Comparison of ENCODE assay signal across 19 cellular contexts in the genomic region with DNA sequence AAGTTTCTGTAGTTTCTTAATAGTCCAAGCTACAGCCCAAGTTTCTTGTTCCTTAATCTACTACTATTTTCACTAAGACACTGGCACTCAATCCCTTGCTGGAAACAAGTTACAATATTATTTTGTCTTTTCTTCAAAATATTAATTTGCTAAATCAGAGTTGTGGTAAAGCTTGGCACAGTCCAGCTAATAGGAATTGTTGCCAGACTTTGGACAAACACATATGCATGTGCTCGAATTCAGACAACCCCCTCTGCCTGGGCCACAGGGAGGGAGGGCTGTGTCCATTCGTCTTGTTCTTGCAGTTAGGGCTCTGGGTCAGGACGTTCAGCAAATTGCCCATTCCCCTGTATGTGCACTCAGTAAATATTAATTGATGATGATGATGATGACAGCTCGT.
"Had no signal": no experiment of that assay in that cellular context is flagged by ENCODE, and none has a peak within 500 bp of the region (broad histone marks: within the 10 kb centered on the region; RNA-seq: fewer than 3 reads in every experiment).

No MANE protein-coding gene starts in this region.

- H3K9me3 ChIP-seq: SJSA1 had no signal

- H3K36me3 ChIP-seq: SJSA1 had no signal

- H3K27me3 ChIP-seq: SJSA1 had no signal

- H3K27ac ChIP-seq: SJSA1, SK-N-MC had no signal

- DNase-seq: Karpas-422, KBM-7, MM.1S, NCI-H1092 treated with DMSO at 0.1 percent for 48 hours, NCI-H1436, NCI-H187, NCI-H2029, NCI-H2081 treated with DMSO at 0.1 percent for 48 hours, NCI-H2171, NCI-H226, NCI-H446, NCI-H510A, NCI-H524 treated with DMSO at 0.1 percent for 48 hours, NCI-H69, Right ventricle myocardium superior, RPMI8226, SIG-M5 had no signal

- H3K4me3 ChIP-seq: SJSA1, SK-N-MC had no signal

- H3K4me1 ChIP-seq: SJSA1 had no signal
